8 cellular contexts compared by ENCODE assay signal in genomic region chr22:39501644-39502108, GRCh38. TPM values are rescaled to one million over a fixed set of nuclear protein-coding genes. Genes with fewer than 3 reads are reported as not detected.
DNase-seq lines count a peak whose midpoint lies in the region; ATAC-seq and TF ChIP-seq lines count a peak whose summit lies in the region.

No MANE protein-coding gene starts in this region.

- peak overlapping the region; percentile 70 for H3K4me3 ChIP-seq in CD8-positive, alpha-beta memory T cell (ENCODE audit: low read length)
- peak overlapping the region; percentile 82 for H3K4me3 ChIP-seq in MM.1S (ENCODE audit: low read length)
- H3K4me3 ChIP-seq in duodenal mucosa (ENCODE audit: low read depth in 1 of 2, low read length in 2 of 2), result peak overlapping the region; percentile 84 to 93
- H3K4me3 ChIP-seq in neuron (ENCODE audit: low read length), result peak overlapping the region; percentile 95

- peak overlapping the region; percentile 71 for H3K27ac ChIP-seq in CD8-positive, alpha-beta memory T cell (ENCODE audit: low read depth, low read length)
- H3K27ac ChIP-seq in MM.1S (ENCODE audit: low read length) (no peak overlapping the region), duodenal mucosa (ENCODE audit: low read depth, low read length) (peak overlapping the region; percentile 44)

- H3K27me3 ChIP-seq in CD8-positive, alpha-beta memory T cell (ENCODE audit: insufficient read depth, low read length, poor library complexity, severe bottlenecking), result no peaks in the 10 kb centered on the region
- H3K27me3 ChIP-seq in MM.1S (replicated peaks; ENCODE audit: insufficient read depth, low read length) (no peaks in the 10 kb centered on the region), duodenal mucosa (ENCODE audit: control insufficient read depth in 1 of 2, insufficient read depth in 2 of 2, low read length in 2 of 2) (no peaks in the 10 kb centered on the region), neuron (ENCODE audit: insufficient read depth, low read length) (no peaks in the 10 kb centered on the region)

- peak overlapping the region; percentile 91 to 98 (median 97) for H3K4me3 Mint-ChIP-seq in CD8-positive, alpha-beta memory T cell

- POLR2A ChIA-PET in CD8-positive, alpha-beta memory T cell (lab: Charles Lee), result interaction anchor here (0.7 to 2.4 kb wide), 11 partner anchors 8 to 544 kb away, joined by 3 to 16 read pairs (median 5); partner anchors contain the start of genes ATF4 and RPS19BP1

- peak overlapping the region; percentile 78 to 99 (median 92) for H3K27ac Mint-ChIP-seq in CD8-positive, alpha-beta memory T cell

- H3K4me1 ChIP-seq in CD8-positive, alpha-beta memory T cell (ENCODE audit: insufficient read depth, low read length), result peaks cover 24% of the 10 kb centered on the region
- H3K4me1 ChIP-seq in MM.1S (ENCODE audit: low read length) (peaks cover 14% of the 10 kb centered on the region; the same call in 1 of the 2 replicates), duodenal mucosa (ENCODE audit: control insufficient read depth in 1 of 2, insufficient read depth in 2 of 2, low read length in 2 of 2) (peaks cover 23 to 28% of the 10 kb centered on the region in 2 donors), neuron (ENCODE audit: insufficient read depth, low read length) (peaks cover 23% of the 10 kb centered on the region)

- no peaks in the 10 kb centered on the region for H3K9me3 Mint-ChIP-seq in CD8-positive, alpha-beta memory T cell

- peaks cover 46% of the 10 kb centered on the region for H3K79me2 ChIP-seq in MM.1S (ENCODE audit: low read length)

- H3K36me3 ChIP-seq in CD8-positive, alpha-beta memory T cell (ENCODE audit: insufficient read depth, low read length), result peaks cover 25% of the 10 kb centered on the region
- H3K36me3 ChIP-seq in MM.1S (replicated peaks; ENCODE audit: insufficient read depth, low read length), result peaks cover 21% of the 10 kb centered on the region
- peaks cover 22 to 27% of the 10 kb centered on the region in 2 donors for H3K36me3 ChIP-seq in duodenal mucosa (ENCODE audit: control insufficient read depth in 1 of 2, insufficient read depth in 2 of 2, low read length in 2 of 2)
- peaks cover 26% of the 10 kb centered on the region for H3K36me3 ChIP-seq in neuron (ENCODE audit: insufficient read depth, low read length)

- H2AFZ ChIP-seq in MM.1S (ENCODE audit: low read length), result peak overlapping the region; percentile 78
- no peak overlapping the region for H2AFZ ChIP-seq in neuron (ENCODE audit: low read depth, low read length)

- no peaks in the 10 kb centered on the region for H3F3A ChIP-seq in MM.1S (ENCODE audit: insufficient read depth, low read length)

- CTCF ChIA-PET in CD8-positive, alpha-beta memory T cell (lab: Charles Lee), result interaction anchor here (0.8 to 3.4 kb wide), 11 partner anchors 8 to 523 kb away, joined by 3 to 33 read pairs (median 4); partner anchors contain the start of gene TAB1

- DNase-seq in CD8-positive, alpha-beta memory T cell, result no peak
- no peak for DNase-seq in MM.1S
- no peak for DNase-seq in activated CD4-positive, alpha-beta T cell treated with anti-CD3 and anti-CD28 coated beads, Interleukin-2, amount 50 U/mL, for 4 hours
- no peak for DNase-seq in GDM1 (lab: John Stamatoyannopoulos, UW)

- no peaks in the 10 kb centered on the region for H3K9me2 ChIP-seq in MM.1S (replicated peaks; ENCODE audit: insufficient read depth, low read length)

- no peak for TF ChIP-seq CTCF in MM.1S (IDR thresholded peaks at IDR 0.05; ENCODE audit: low read length)

- H3K9ac ChIP-seq in MM.1S (ENCODE audit: low read length) (peak overlapping the region; percentile 85), duodenal mucosa (ENCODE audit: low read depth in 1 of 2, low read length in 2 of 2) (peak overlapping the region; percentile 52 to 74)

- no peaks in the 10 kb centered on the region for H3K27me3 Mint-ChIP-seq in CD8-positive, alpha-beta memory T cell

- peaks cover 36 to 44% (median 43%) of the 10 kb centered on the region in 3 donors for H3K4me1 Mint-ChIP-seq in CD8-positive, alpha-beta memory T cell

- H3K36me3 Mint-ChIP-seq in CD8-positive, alpha-beta memory T cell, result peaks cover 8 to 39% (median 12%) of the 10 kb centered on the region in 3 donors

- H4K20me1 ChIP-seq in MM.1S (ENCODE audit: insufficient read depth, low read length), result no peaks in the 10 kb centered on the region

- no peaks in the 10 kb centered on the region for H3K9me3 ChIP-seq in CD8-positive, alpha-beta memory T cell (ENCODE audit: low read length)
- H3K9me3 ChIP-seq in MM.1S (replicated peaks; ENCODE audit: insufficient read depth, low read length) (no peaks in the 10 kb centered on the region), duodenal mucosa (ENCODE audit: control insufficient read depth in 1 of 2, low read length in 2 of 2) (no peaks in the 10 kb centered on the region), neuron (ENCODE audit: low read length) (no peaks in the 10 kb centered on the region)

- ATAC-seq in HG03520 (IDR thresholded peaks at IDR 0.05; ENCODE audit: unreplicated experiment) (no peak), GM21423 (IDR thresholded peaks at IDR 0.05; ENCODE audit: unreplicated experiment) (no peak)

- H3K4me2 ChIP-seq in MM.1S (ENCODE audit: low read depth, low read length), result peak overlapping the region; percentile 85

RNA-seq across cellular contexts. Expression of gene MIEF1, which starts 0.4 kb away (rescaled TPM):
- 10 to 100 TPM; 59.9 to 60.9 TPM for total RNA-seq in CD8-positive, alpha-beta memory T cell
- polyA plus RNA-seq in CD8-positive, alpha-beta memory T cell, result 29.4 TPM

RNA-seq across cellular contexts. Expression of gene ATF4, which starts 18.7 kb away (rescaled TPM):
- 100 to 1,000 TPM; 757 to 758 TPM for total RNA-seq in CD8-positive, alpha-beta memory T cell
- 103 TPM for polyA plus RNA-seq in CD8-positive, alpha-beta memory T cell

RNA-seq across cellular contexts. Expression of gene RPS19BP1, which starts 30.9 kb away (rescaled TPM):
- total RNA-seq in CD8-positive, alpha-beta memory T cell, result 100 to 1,000 TPM; 158 to 160 TPM
- 128 TPM for polyA plus RNA-seq in CD8-positive, alpha-beta memory T cell

RNA-seq across cellular contexts. Expression of gene MGAT3, which starts 44.9 kb away (rescaled TPM):
- total RNA-seq in CD8-positive, alpha-beta memory T cell, result under 1 TPM; 0.27 to 0.37 TPM
- 0.03 TPM for polyA plus RNA-seq in CD8-positive, alpha-beta memory T cell
